ENCODE assay signal across 1 cellular context in the genomic region with DNA sequence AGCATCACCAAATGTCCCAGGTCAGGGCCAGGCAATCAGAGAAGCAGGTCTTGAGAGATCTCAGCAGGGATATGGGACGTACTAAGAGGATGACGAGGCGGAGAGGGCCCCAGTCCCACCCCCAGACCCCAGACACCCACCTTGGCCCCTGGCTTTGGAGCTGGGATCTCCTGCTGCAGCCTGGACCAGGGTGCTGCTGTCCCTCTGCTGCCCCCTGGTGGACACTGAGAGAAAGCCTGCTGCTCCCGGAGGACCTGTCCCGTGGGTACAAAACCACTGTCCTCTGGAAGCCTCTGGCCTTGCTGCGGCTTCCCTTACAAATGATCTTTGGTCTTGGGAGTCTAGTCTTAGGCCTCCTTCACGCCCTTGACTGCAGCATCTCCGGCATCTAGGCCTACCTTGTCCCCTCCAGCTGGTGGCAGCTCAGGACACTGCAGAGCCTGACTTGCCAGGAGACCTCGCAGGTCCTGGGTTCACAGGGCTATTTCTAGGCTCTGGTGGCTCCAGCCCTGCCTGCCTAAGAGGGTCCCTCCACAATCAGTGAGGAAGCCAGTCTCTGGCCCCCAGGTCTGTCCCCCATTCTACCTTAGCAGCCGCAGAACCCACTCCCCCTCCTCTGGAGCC.
TF ChIP-seq lines count a peak whose summit lies in the region.

No MANE protein-coding gene starts in this region.

TF ChIP-seq in GM12878, 131 proteins besides CTCF, POLR2A, EP300 and RAD21 (continued from another document):
- TF ChIP-seq, protein P1, sequence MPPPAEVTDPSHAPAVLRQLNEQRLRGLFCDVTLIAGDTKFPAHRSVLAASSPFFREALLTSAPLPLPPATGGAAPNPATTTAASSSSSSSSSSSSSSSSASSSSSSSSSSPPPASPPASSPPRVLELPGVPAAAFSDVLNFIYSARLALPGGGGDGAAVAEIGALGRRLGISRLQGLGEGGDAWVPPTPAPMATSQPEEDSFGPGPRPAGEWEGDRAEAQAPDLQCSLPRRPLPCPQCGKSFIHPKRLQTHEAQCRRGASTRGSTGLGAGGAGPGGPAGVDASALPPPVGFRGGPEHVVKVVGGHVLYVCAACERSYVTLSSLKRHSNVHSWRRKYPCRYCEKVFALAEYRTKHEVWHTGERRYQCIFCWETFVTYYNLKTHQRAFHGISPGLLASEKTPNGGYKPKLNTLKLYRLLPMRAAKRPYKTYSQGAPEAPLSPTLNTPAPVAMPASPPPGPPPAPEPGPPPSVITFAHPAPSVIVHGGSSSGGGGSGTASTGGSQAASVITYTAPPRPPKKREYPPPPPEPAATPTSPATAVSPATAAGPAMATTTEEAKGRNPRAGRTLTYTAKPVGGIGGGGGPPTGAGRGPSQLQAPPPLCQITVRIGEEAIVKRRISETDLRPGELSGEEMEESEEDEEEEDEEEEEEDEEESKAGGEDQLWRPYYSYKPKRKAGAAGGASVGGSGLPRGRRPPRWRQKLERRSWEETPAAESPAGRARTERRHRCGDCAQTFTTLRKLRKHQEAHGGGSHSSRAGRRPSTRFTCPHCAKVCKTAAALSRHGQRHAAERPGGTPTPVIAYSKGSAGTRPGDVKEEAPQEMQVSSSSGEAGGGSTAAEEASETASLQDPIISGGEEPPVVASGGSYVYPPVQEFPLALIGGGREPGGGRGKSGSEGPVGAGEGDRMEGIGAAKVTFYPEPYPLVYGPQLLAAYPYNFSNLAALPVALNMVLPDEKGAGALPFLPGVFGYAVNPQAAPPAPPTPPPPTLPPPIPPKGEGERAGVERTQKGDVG (CRISPR knock-in tag; IDR thresholded peaks at IDR 0.05), result no peak
- no peak for TF ChIP-seq SPI1 (IDR thresholded peaks at IDR 0.05; ENCODE audit: borderline replicate concordance, insufficient read depth, low read depth, low read length)
- no peak for TF ChIP-seq ZZZ3 (IDR thresholded peaks at IDR 0.05; ENCODE audit: control insufficient read depth, insufficient read length, low read depth)
- TF ChIP-seq ZNF207 (IDR thresholded peaks at IDR 0.05; ENCODE audit: borderline replicate concordance), result peak; percentile 32; the same call in 1 of the 2 replicates
- no peak for TF ChIP-seq TCF12 (IDR thresholded peaks at IDR 0.05; ENCODE audit: low read depth, low read length)
- TF ChIP-seq CREB1 (IDR thresholded peaks at IDR 0.05; ENCODE audit: low read depth), result no peak
- peak; percentile 38; the same call in 1 of the 2 replicates for TF ChIP-seq POLR2AphosphoS5 (IDR thresholded peaks at IDR 0.05; ENCODE audit: low read length)
- no peak for TF ChIP-seq NRF1 (conservative IDR thresholded peaks at IDR 0.05; ENCODE audit: low read depth, low read length)
- peak; percentile 38 for TF ChIP-seq RUNX3 (IDR thresholded peaks at IDR 0.05; ENCODE audit: low read length)
- no peak for TF ChIP-seq TCF3 (IDR thresholded peaks at IDR 0.05; ENCODE audit: borderline replicate concordance, insufficient read depth, low read depth, low read length)
- TF ChIP-seq, protein P2, sequence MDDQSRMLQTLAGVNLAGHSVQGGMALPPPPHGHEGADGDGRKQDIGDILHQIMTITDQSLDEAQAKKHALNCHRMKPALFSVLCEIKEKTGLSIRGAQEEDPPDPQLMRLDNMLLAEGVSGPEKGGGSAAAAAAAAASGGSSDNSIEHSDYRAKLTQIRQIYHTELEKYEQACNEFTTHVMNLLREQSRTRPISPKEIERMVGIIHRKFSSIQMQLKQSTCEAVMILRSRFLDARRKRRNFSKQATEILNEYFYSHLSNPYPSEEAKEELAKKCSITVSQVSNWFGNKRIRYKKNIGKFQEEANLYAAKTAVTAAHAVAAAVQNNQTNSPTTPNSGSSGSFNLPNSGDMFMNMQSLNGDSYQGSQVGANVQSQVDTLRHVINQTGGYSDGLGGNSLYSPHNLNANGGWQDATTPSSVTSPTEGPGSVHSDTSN (IDR thresholded peaks at IDR 0.05; ENCODE audit: insufficient replicate concordance, low read depth, low read length), result no peak
- TF ChIP-seq JUND (IDR thresholded peaks at IDR 0.05; ENCODE audit: low read depth, low read length), result no peak
- no peak for TF ChIP-seq NR2C2 (IDR thresholded peaks at IDR 0.05; ENCODE audit: borderline replicate concordance, control insufficient read depth, insufficient read length, low read depth)
- TF ChIP-seq, protein P3, sequence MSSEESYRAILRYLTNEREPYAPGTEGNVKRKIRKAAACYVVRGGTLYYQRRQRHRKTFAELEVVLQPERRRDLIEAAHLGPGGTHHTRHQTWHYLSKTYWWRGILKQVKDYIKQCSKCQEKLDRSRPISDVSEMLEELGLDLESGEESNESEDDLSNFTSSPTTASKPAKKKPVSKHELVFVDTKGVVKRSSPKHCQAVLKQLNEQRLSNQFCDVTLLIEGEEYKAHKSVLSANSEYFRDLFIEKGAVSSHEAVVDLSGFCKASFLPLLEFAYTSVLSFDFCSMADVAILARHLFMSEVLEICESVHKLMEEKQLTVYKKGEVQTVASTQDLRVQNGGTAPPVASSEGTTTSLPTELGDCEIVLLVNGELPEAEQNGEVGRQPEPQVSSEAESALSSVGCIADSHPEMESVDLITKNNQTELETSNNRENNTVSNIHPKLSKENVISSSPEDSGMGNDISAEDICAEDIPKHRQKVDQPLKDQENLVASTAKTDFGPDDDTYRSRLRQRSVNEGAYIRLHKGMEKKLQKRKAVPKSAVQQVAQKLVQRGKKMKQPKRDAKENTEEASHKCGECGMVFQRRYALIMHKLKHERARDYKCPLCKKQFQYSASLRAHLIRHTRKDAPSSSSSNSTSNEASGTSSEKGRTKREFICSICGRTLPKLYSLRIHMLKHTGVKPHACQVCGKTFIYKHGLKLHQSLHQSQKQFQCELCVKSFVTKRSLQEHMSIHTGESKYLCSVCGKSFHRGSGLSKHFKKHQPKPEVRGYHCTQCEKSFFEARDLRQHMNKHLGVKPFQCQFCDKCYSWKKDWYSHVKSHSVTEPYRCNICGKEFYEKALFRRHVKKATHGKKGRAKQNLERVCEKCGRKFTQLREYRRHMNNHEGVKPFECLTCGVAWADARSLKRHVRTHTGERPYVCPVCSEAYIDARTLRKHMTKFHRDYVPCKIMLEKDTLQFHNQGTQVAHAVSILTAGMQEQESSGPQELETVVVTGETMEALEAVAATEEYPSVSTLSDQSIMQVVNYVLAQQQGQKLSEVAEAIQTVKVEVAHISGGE (CRISPR knock-in tag; IDR thresholded peaks at IDR 0.05), result no peak
- TF ChIP-seq, protein P4, sequence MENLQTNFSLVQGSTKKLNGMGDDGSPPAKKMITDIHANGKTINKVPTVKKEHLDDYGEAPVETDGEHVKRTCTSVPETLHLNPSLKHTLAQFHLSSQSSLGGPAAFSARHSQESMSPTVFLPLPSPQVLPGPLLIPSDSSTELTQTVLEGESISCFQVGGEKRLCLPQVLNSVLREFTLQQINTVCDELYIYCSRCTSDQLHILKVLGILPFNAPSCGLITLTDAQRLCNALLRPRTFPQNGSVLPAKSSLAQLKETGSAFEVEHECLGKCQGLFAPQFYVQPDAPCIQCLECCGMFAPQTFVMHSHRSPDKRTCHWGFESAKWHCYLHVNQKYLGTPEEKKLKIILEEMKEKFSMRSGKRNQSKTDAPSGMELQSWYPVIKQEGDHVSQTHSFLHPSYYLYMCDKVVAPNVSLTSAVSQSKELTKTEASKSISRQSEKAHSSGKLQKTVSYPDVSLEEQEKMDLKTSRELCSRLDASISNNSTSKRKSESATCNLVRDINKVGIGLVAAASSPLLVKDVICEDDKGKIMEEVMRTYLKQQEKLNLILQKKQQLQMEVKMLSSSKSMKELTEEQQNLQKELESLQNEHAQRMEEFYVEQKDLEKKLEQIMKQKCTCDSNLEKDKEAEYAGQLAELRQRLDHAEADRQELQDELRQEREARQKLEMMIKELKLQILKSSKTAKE (IDR thresholded peaks at IDR 0.05; ENCODE audit: low read depth, poor library complexity, severe bottlenecking), result no peak
- 0 out of 2 replicates have a peak, but pooled peaks have one; percentile 33 for TF ChIP-seq CBFB (IDR thresholded peaks at IDR 0.05; ENCODE audit: low read depth)
- no peak for TF ChIP-seq STAT3 (IDR thresholded peaks at IDR 0.05; ENCODE audit: low read depth, low read length)
- TF ChIP-seq TCF7 (IDR thresholded peaks at IDR 0.05; ENCODE audit: borderline replicate concordance), result no peak
- TF ChIP-seq, protein P5, sequence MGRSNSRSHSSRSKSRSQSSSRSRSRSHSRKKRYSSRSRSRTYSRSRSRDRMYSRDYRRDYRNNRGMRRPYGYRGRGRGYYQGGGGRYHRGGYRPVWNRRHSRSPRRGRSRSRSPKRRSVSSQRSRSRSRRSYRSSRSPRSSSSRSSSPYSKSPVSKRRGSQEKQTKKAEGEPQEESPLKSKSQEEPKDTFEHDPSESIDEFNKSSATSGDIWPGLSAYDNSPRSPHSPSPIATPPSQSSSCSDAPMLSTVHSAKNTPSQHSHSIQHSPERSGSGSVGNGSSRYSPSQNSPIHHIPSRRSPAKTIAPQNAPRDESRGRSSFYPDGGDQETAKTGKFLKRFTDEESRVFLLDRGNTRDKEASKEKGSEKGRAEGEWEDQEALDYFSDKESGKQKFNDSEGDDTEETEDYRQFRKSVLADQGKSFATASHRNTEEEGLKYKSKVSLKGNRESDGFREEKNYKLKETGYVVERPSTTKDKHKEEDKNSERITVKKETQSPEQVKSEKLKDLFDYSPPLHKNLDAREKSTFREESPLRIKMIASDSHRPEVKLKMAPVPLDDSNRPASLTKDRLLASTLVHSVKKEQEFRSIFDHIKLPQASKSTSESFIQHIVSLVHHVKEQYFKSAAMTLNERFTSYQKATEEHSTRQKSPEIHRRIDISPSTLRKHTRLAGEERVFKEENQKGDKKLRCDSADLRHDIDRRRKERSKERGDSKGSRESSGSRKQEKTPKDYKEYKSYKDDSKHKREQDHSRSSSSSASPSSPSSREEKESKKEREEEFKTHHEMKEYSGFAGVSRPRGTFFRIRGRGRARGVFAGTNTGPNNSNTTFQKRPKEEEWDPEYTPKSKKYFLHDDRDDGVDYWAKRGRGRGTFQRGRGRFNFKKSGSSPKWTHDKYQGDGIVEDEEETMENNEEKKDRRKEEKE (IDR thresholded peaks at IDR 0.05), result no peak
- no peak for TF ChIP-seq PML (IDR thresholded peaks at IDR 0.05; ENCODE audit: low read length)
- TF ChIP-seq SMC3 (IDR thresholded peaks at IDR 0.05; ENCODE audit: borderline replicate concordance, low read length), result peak; percentile 80
- TF ChIP-seq POU2F2 (IDR thresholded peaks at IDR 0.05; ENCODE audit: borderline replicate concordance, low read depth, low read length), result peak; percentile 21; the same call in 1 of the 3 replicates
